In the genomic region with DNA sequence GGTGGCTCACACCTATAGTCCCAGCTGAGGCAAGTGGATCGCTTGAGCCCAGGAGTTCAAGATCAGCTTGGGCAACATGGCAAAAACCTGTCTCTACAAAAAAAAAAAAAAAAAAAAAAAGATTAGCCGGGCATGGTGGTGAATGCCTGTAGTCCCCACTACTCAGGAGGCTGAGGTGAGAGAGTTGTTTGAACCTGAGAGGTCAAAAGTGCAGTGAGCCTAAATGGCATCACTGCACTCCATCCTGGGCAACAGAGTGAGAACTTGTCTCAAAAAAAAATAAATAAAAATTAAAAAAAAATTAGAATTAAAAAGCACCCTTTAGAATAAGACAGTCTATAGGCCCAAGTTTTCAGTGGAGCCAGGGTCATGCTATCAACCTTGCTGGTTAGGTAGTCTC, we compare ENCODE assay signal across 15 cellular contexts.
A peak's percentile ranks its signal among the peaks of the same experiment; 100 is the strongest.
DNase-seq lines count a peak whose midpoint lies in the region; ATAC-seq, FAIRE-seq and TF ChIP-seq lines count a peak whose summit lies in the region.
"Had no signal": no experiment of that assay in that cellular context is flagged by ENCODE, and none has a peak within 500 bp of the region (broad histone marks: within the 10 kb centered on the region; RNA-seq: fewer than 3 reads in every experiment).

No MANE protein-coding gene starts in this region.

- ATAC-seq in A549: no peak
- peak; percentile 29 for ATAC-seq in GM18511 (IDR thresholded peaks at IDR 0.05; ENCODE audit: unreplicated experiment)
- peak; percentile 12 for ATAC-seq in HG03196 (IDR thresholded peaks at IDR 0.05; ENCODE audit: unreplicated experiment)
- no peak for ATAC-seq in activated T-helper 17 cell treated with anti-CD3 and anti-CD28 coated beads, Interleukin-2, amount 50 U/mL, for 72 hours (replicated peaks)
- ATAC-seq: mucosa of descending colon, psoas muscle, SK-N-SH treated with all-trans-retinoic acid at 6 μM for 48 hours had no signal

- H2BK15ac ChIP-seq in neuronal stem cell (ENCODE audit: low read length): no peak overlapping the region

- peaks cover 35% of the 10 kb centered on the region for H3K4me1 Mint-ChIP-seq in activated T-helper 17 cell treated with anti-CD3 and anti-CD28 coated beads, Interleukin-2, amount 50 U/mL, for 72 hours

- no peak for TF ChIP-seq POLR2A in A549 (IDR thresholded peaks at IDR 0.05; ENCODE audit: low read length)

- no peaks in the 10 kb centered on the region for H3K36me3 Mint-ChIP-seq in activated T-helper 17 cell treated with anti-CD3 and anti-CD28 coated beads, Interleukin-2, amount 50 U/mL, for 72 hours (ENCODE audit: low read depth)

- 100% methylated on average over 2 of the region's 2 CpGs for WGBS in A549 (ENCODE audit: missing lambda C conversion rate)
- no CpG with 5 or more reads among the region's 2 CpGs for WGBS in neuronal stem cell (ENCODE audit: extremely low coverage in 2 of 2, insufficient read length in 2 of 2, insufficient replicate concordance in 1 of 2), 2 donors

- intact Hi-C loops in ascending aorta (cut with DNase I) (no loop called here), posterior vena cava (cut with DNase I) (no loop called here)

- H4K91ac ChIP-seq in neuronal stem cell (ENCODE audit: low read depth, low read length, poor library complexity): no peak overlapping the region

- H3K27me3 ChIP-seq in neuronal stem cell (ENCODE audit: control insufficient read depth in 3 of 3, insufficient read depth in 3 of 3, low read depth in 1 of 3, low read length in 3 of 3): no peaks in the 10 kb centered on the region
- H3K27me3 ChIP-seq in ascending aorta: no peaks in the 10 kb centered on the region
- H3K27me3 ChIP-seq: esophagus squamous epithelium had no signal

- H2BK12ac ChIP-seq in neuronal stem cell (ENCODE audit: low read length): no peak overlapping the region

- H3K4me3 Mint-ChIP-seq in activated T-helper 17 cell treated with anti-CD3 and anti-CD28 coated beads, Interleukin-2, amount 50 U/mL, for 72 hours: peak overlapping the region; percentile 69

- H3K4me1 ChIP-seq in A549: peaks cover 70% of the 10 kb centered on the region
- peaks cover 0 to 6% of the 10 kb centered on the region in 2 donors for H3K4me1 ChIP-seq in neuronal stem cell (ENCODE audit: control insufficient read depth in 2 of 2, insufficient read depth in 1 of 2, low read depth in 1 of 2, low read length in 2 of 2)
- no peaks in the 10 kb centered on the region for H3K4me1 ChIP-seq in ascending aorta

- H3K27ac ChIP-seq in A549 (peak overlapping the region; percentile 90 to 94), neuronal stem cell (replicated peaks; ENCODE audit: low read length) (no peak overlapping the region), ascending aorta (no peak overlapping the region)
- H3K27ac ChIP-seq: psoas muscle had no signal

- no peaks in the 10 kb centered on the region for H3K9me3 ChIP-seq in A549
- no peaks in the 10 kb centered on the region for H3K9me3 ChIP-seq in neuronal stem cell (replicated peaks in 1 of 2; ENCODE audit: control insufficient read depth in 2 of 2, insufficient read depth in 1 of 2, low read depth in 1 of 2, low read length in 2 of 2)
- H3K9me3 ChIP-seq in ascending aorta: no peaks in the 10 kb centered on the region
- H3K9me3 ChIP-seq: esophagus squamous epithelium, mucosa of descending colon, psoas muscle had no signal

- no peak overlapping the region for H2BK5ac ChIP-seq in neuronal stem cell (ENCODE audit: low read length)

- no peak overlapping the region for H4K8ac ChIP-seq in neuronal stem cell (ENCODE audit: low read depth, low read length)

- H2AFZ ChIP-seq in neuronal stem cell (ENCODE audit: low read length): no peak overlapping the region

- H2BK120ac ChIP-seq in neuronal stem cell (ENCODE audit: low read depth, low read length): no peak overlapping the region

- TF ChIP-seq CTCF in A549 (IDR thresholded peaks at IDR 0.05): no peak
- TF ChIP-seq CTCF in ascending aorta (IDR thresholded peaks at IDR 0.05): no peak

- no peak for DNase-seq in A549 (ENCODE audit: low read depth in 1 of 2, low spot score in 1 of 2)
- DNase-seq in neuronal stem cell (ENCODE audit: low spot score): no peak
- DNase-seq in ascending aorta (ENCODE audit: low spot score in 2 of 2): no peak
- no peak for DNase-seq in posterior vena cava (ENCODE audit: low spot score)
- no peak for DNase-seq in NCI-H146 (lab: John Stamatoyannopoulos, UW)
- DNase-seq: activated T-cell treated with anti-CD3 and anti-CD28 coated beads, Interleukin-2, amount 50 U/mL, for 1 hour; dermis blood vessel endothelial cell; esophagus squamous epithelium; mucosa of descending colon; NCI-H1105 treated with DMSO at 0.1 percent for 48 hours; psoas muscle had no signal

- no peaks in the 10 kb centered on the region for H3K9me3 Mint-ChIP-seq in activated T-helper 17 cell treated with anti-CD3 and anti-CD28 coated beads, Interleukin-2, amount 50 U/mL, for 72 hours

- TF ChIP-seq EP300 in A549 (IDR thresholded peaks at IDR 0.05): no peak

- no peak overlapping the region for H2AK5ac ChIP-seq in neuronal stem cell (ENCODE audit: low read depth, low read length)

- FAIRE-seq in A549 (lab: Jason Lieb, UNC): no peak

- no peak for TF ChIP-seq RAD21 in A549 (conservative IDR thresholded peaks at IDR 0.05 in 1 of 2, IDR thresholded peaks at IDR 0.05 in 1 of 2)

- no peak overlapping the region for H3K14ac ChIP-seq in neuronal stem cell (ENCODE audit: low read length)

- H3K27me3 Mint-ChIP-seq in activated T-helper 17 cell treated with anti-CD3 and anti-CD28 coated beads, Interleukin-2, amount 50 U/mL, for 72 hours: no peaks in the 10 kb centered on the region

- no peak overlapping the region for H3K23ac ChIP-seq in neuronal stem cell (ENCODE audit: low read depth, low read length, poor library complexity)

- no peak overlapping the region for H3K18ac ChIP-seq in neuronal stem cell (ENCODE audit: low read length)

- H3K4me2 ChIP-seq in A549 (peak overlapping the region; percentile 75), neuronal stem cell (ENCODE audit: insufficient read depth, low read length, poor library complexity, severe bottlenecking) (no peak overlapping the region)

- POLR2A ChIA-PET in A549 (lab: Yijun Ruan, JAX): no interaction called here

- H3K79me1 ChIP-seq in neuronal stem cell (ENCODE audit: low read depth, low read length): no peaks in the 10 kb centered on the region

- H3K4ac ChIP-seq in neuronal stem cell (ENCODE audit: low read length): no peak overlapping the region

- CTCF ChIA-PET in A549 (lab: Yijun Ruan, JAX): interaction anchor here (1.0 kb wide), 1 partner anchor 10 kb away, joined by 3 read pairs; no protein-coding TSS in a partner anchor

- no peaks in the 10 kb centered on the region for H3K36me3 ChIP-seq in neuronal stem cell (replicated peaks in 1 of 2; ENCODE audit: control insufficient read depth in 2 of 2, insufficient read depth in 2 of 2, low read length in 2 of 2)
- no peaks in the 10 kb centered on the region for H3K36me3 ChIP-seq in ascending aorta
- H3K36me3 ChIP-seq: esophagus squamous epithelium had no signal

- H3K27ac Mint-ChIP-seq in activated T-helper 17 cell treated with anti-CD3 and anti-CD28 coated beads, Interleukin-2, amount 50 U/mL, for 72 hours: peak overlapping the region; percentile 95

- H3K9ac ChIP-seq in neuronal stem cell (ENCODE audit: low read depth, low read length, poor library complexity): no peak overlapping the region

- H3K4me3 ChIP-seq in A549 (no peak overlapping the region), neuronal stem cell (ENCODE audit: low read length in 2 of 2) (no peak overlapping the region), ascending aorta (no peak overlapping the region)
- H3K4me3 ChIP-seq: esophagus squamous epithelium, mucosa of descending colon, psoas muscle had no signal

TF ChIP-seq in A549, 52 proteins besides CTCF, POLR2A, EP300 and RAD21:
- TF ChIP-seq MAZ (IDR thresholded peaks at IDR 0.05; ENCODE audit: borderline replicate concordance, low read depth, low read length) (no peak), CHD2 (IDR thresholded peaks at IDR 0.05; ENCODE audit: low read length, partially characterized antibody) (no peak), ATOH8 (CRISPR knock-in tag; IDR thresholded peaks at IDR 0.05; ENCODE audit: low read depth) (no peak), EHMT2 (IDR thresholded peaks at IDR 0.05; ENCODE audit: low read depth) (no peak), SREBF2 (IDR thresholded peaks at IDR 0.05) (no peak), BHLHE40 (IDR thresholded peaks at IDR 0.05; ENCODE audit: low read depth, low read length) (no peak), RARB (CRISPR knock-in tag; IDR thresholded peaks at IDR 0.05) (no peak), NPAS2 (CRISPR knock-in tag; IDR thresholded peaks at IDR 0.05; ENCODE audit: borderline replicate concordance) (no peak), ESRRA (IDR thresholded peaks at IDR 0.05; ENCODE audit: borderline replicate concordance, low read length) (no peak), SMC3 (IDR thresholded peaks at IDR 0.05) (no peak), HDAC2 (IDR thresholded peaks at IDR 0.05) (no peak), USF2 (IDR thresholded peaks at IDR 0.05) (no peak), ZNF302 (CRISPR knock-in tag; IDR thresholded peaks at IDR 0.05) (no peak)
- TF ChIP-seq, protein P1, sequence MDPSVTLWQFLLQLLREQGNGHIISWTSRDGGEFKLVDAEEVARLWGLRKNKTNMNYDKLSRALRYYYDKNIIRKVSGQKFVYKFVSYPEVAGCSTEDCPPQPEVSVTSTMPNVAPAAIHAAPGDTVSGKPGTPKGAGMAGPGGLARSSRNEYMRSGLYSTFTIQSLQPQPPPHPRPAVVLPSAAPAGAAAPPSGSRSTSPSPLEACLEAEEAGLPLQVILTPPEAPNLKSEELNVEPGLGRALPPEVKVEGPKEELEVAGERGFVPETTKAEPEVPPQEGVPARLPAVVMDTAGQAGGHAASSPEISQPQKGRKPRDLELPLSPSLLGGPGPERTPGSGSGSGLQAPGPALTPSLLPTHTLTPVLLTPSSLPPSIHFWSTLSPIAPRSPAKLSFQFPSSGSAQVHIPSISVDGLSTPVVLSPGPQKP (IDR thresholded peaks at IDR 0.05; ENCODE audit: low read depth, low read length): no peak
TF ChIP-seq in A549: peak in this region for 0.

Comparison
In these comparisons a context has a peak if more than half of its experiments do, and no peak if none do; other contexts are left out.
1. ATAC-seq: peak in GM18511 (single experiment) and HG03196 (single experiment); none in A549 (0 of 2) and activated T-helper 17 cell treated with anti-CD3 and anti-CD28 coated beads, Interleukin-2, amount 50 U/mL, for 72 hours (single experiment).
2. H3K27ac ChIP-seq: peak in A549 (2 of 2); none in neuronal stem cell (single experiment) and ascending aorta (0 of 2).